Comparison of ENCODE assay signal across 8 cellular contexts in genomic region chr3:37779289-37780152, GRCh38.
DNase-seq lines count a peak whose midpoint lies in the region; ATAC-seq and TF ChIP-seq lines count a peak whose summit lies in the region.

No MANE protein-coding gene starts in this region.

- peaks cover 0 to 7% (median 6%) of the 10 kb centered on the region in 4 donors for H3K4me1 ChIP-seq in sigmoid colon

- H3K36me3 Mint-ChIP-seq in natural killer cell, result no peaks in the 10 kb centered on the region
- no peaks in the 10 kb centered on the region for H3K36me3 Mint-ChIP-seq in natural killer cell treated with Interleukin-12 subunit alpha and Interleukin-12 subunit beta and Interleukin-15 and Interleukin-18, amount 100 ng/mL, for 72 hours

- peaks cover 0 to 10% (median 5%) of the 10 kb centered on the region in 4 donors for H3K36me3 ChIP-seq in sigmoid colon

- TF ChIP-seq CTCF in natural killer cell (IDR thresholded peaks at IDR 0.05) (peak; percentile 60), sigmoid colon (IDR thresholded peaks at IDR 0.05) (peak; percentile 60 to 81 (median 75))

- no peaks in the 10 kb centered on the region for H3K27me3 ChIP-seq in sigmoid colon

- TF ChIP-seq EP300 in sigmoid colon (IDR thresholded peaks at IDR 0.05), result no peak

- WGBS in sigmoid colon, 2 donors, result 47 to 55% methylated on average over 10 of the region's 10 CpGs

- no peak overlapping the region for H3K27ac Mint-ChIP-seq in natural killer cell
- no peak overlapping the region for H3K27ac Mint-ChIP-seq in natural killer cell treated with Interleukin-12 subunit alpha and Interleukin-12 subunit beta and Interleukin-15 and Interleukin-18, amount 100 ng/mL, for 72 hours

- no peaks in the 10 kb centered on the region for H3K9me3 Mint-ChIP-seq in natural killer cell
- no peaks in the 10 kb centered on the region for H3K9me3 Mint-ChIP-seq in natural killer cell treated with Interleukin-12 subunit alpha and Interleukin-12 subunit beta and Interleukin-15 and Interleukin-18, amount 100 ng/mL, for 72 hours

- no peak overlapping the region for H3K4me3 Mint-ChIP-seq in natural killer cell
- no peak overlapping the region for H3K4me3 Mint-ChIP-seq in natural killer cell treated with Interleukin-12 subunit alpha and Interleukin-12 subunit beta and Interleukin-15 and Interleukin-18, amount 100 ng/mL, for 72 hours

- no peak overlapping the region for H3K4me3 ChIP-seq in sigmoid colon

- no peak for TF ChIP-seq POLR2A in sigmoid colon (IDR thresholded peaks at IDR 0.05)

- no peaks in the 10 kb centered on the region for H3K4me1 Mint-ChIP-seq in natural killer cell
- H3K4me1 Mint-ChIP-seq in natural killer cell treated with Interleukin-12 subunit alpha and Interleukin-12 subunit beta and Interleukin-15 and Interleukin-18, amount 100 ng/mL, for 72 hours (ENCODE audit: low read depth in 2 of 2), result no peaks in the 10 kb centered on the region

- no peak overlapping the region for H3K27ac ChIP-seq in sigmoid colon

- ATAC-seq in natural killer cell (peak in 1 of 3 donors; percentile 54), HG03039 (IDR thresholded peaks at IDR 0.05; ENCODE audit: unreplicated experiment) (peak; percentile 53), left ventricle myocardium superior (peak; percentile 75)
- ATAC-seq in natural killer cell treated with Interleukin-12 subunit alpha and Interleukin-12 subunit beta and Interleukin-15 and Interleukin-18, amount 100 ng/mL, for 72 hours, result no peak

- peaks cover 0 to 19% of the 10 kb centered on the region in 2 donors for H3K27me3 Mint-ChIP-seq in natural killer cell (ENCODE audit: low read depth in 2 of 2)
- peaks cover 6 to 7% of the 10 kb centered on the region in 2 donors for H3K27me3 Mint-ChIP-seq in natural killer cell treated with Interleukin-12 subunit alpha and Interleukin-12 subunit beta and Interleukin-15 and Interleukin-18, amount 100 ng/mL, for 72 hours

- intact Hi-C loops in natural killer cell (cut with micrococcal nuclease), result no loop called here
- intact Hi-C loops in left ventricle myocardium superior (cut with micrococcal nuclease), result no loop called here
- intact Hi-C loops in sigmoid colon (cut with DNase I), result loop anchor here (10.0 kb wide), 2 partner anchors 455 to 1605 kb away; partner anchors contain the start of gene SLC25A38

- H3K9me3 ChIP-seq in sigmoid colon, result peaks cover 0 to 4% (median 1%) of the 10 kb centered on the region in 4 donors

- DNase-seq in natural killer cell, result no peak
- no peak for DNase-seq in natural killer cell treated with Interleukin-12 subunit alpha and Interleukin-12 subunit beta and Interleukin-15 and Interleukin-18, amount 100 ng/mL, for 72 hours (ENCODE audit: low spot score)
- DNase-seq in NCI-H345 treated with DMSO at 0.1 percent for 48 hours (lab: John Stamatoyannopoulos, UW; ENCODE audit: unreplicated experiment), result peak; percentile 49
- DNase-seq in amniotic epithelial cell (ENCODE audit: low read depth), result peak; percentile 79
- no peak for DNase-seq in left ventricle myocardium superior
- DNase-seq in sigmoid colon, result no peak
- no peak for DNase-seq in activated T-cell treated with anti-CD3 and anti-CD28 coated beads for 4 hours

Comparison
In these comparisons a context has a peak if more than half of its experiments do, and no peak if none do; other contexts are left out.
1. ATAC-seq: peak in HG03039 (single experiment) and left ventricle myocardium superior (single experiment); none in natural killer cell treated with Interleukin-12 subunit alpha and Interleukin-12 subunit beta and Interleukin-15 and Interleukin-18, amount 100 ng/mL, for 72 hours (0 of 2).
2. DNase-seq: peak in NCI-H345 treated with DMSO at 0.1 percent for 48 hours (single experiment) and amniotic epithelial cell (single experiment); none in natural killer cell (single experiment), natural killer cell treated with Interleukin-12 subunit alpha and Interleukin-12 subunit beta and Interleukin-15 and Interleukin-18, amount 100 ng/mL, for 72 hours (single experiment), left ventricle myocardium superior (single experiment), sigmoid colon (single experiment) and activated T-cell treated with anti-CD3 and anti-CD28 coated beads for 4 hours (single experiment).